In the genomic region with DNA sequence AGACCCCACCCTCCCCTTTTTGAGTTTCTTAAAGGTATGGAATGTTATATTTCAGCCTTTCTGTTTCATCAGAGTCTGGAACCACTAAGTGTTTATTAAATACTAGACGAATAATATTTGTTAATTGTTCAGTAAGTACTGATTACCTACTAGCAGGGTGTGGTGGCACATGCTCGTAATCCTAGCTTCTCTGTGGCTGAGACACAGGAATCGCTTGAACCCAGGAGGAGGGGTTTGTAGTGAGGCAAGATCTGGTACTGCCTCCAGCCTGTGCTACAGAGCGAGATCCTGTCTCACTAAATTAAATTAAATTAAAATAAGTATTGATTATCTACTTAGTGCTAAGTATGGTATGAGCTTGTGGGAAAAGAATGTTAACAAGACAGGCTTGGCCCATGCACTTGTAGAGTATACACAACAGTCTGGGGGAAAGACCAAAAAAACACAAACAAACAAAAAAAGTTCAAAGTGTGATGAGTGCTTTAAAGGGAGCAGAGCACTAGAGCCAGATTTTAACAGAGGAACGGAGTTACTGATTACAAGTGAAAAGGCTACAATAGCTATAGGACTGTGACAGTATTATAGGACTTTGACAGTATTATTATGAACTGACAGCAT, we compare ENCODE assay signal across 14 cellular contexts. TPM values are rescaled to one million over a fixed set of nuclear protein-coding genes. Genes with fewer than 3 reads are reported as not detected.
DNase-seq lines count a peak whose midpoint lies in the region; ATAC-seq and TF ChIP-seq lines count a peak whose summit lies in the region.
"Had no signal": no experiment of that assay in that cellular context is flagged by ENCODE, and none has a peak within 500 bp of the region (broad histone marks: within the 10 kb centered on the region; RNA-seq: fewer than 3 reads in every experiment).

No MANE protein-coding gene starts in this region.

- peak overlapping the region; percentile 99 for H3K4me2 ChIP-seq in SU-DHL-6 (ENCODE audit: low read depth, low read length, poor library complexity, severe bottlenecking)
- H3K4me2 ChIP-seq in hepatocyte: peak overlapping the region; percentile 81

- H3K27ac ChIP-seq in SU-DHL-6 (ENCODE audit: low read depth, low read length) (peak overlapping the region; percentile 88; the same call in 1 of the 2 replicates), hepatocyte (peak overlapping the region; percentile 11), right cardiac atrium (ENCODE audit: low read length) (no peak overlapping the region)

- H4K20me1 ChIP-seq in SU-DHL-6 (ENCODE audit: low read depth, low read length) (no peaks in the 10 kb centered on the region), hepatocyte (ENCODE audit: insufficient read depth, poor library complexity, severe bottlenecking) (peaks cover 5% of the 10 kb centered on the region)

- ATAC-seq in activated CD8-positive, alpha-beta T cell treated with anti-CD3 and anti-CD28 coated beads for 36 hours: no peak
- no peak for ATAC-seq in activated CD8-positive, alpha-beta T cell treated with anti-CD3 and anti-CD28 coated beads, Interleukin-2, amount 10 ng/mL, durations not matched to agents 7 days and 5 days
- ATAC-seq in stimulated activated naive B cell treated with anti-CD40 and anti-IgM and Interleukin-4, amounts not matched to agents 10 μg/mL and 1 μg/mL and 100 μg/mL, for 72 hours (replicated peaks): no peak
- ATAC-seq in right cardiac atrium: no peak

- peaks cover 20% of the 10 kb centered on the region for H3K36me3 Mint-ChIP-seq in activated CD8-positive, alpha-beta T cell treated with anti-CD3 and anti-CD28 coated beads for 36 hours (ENCODE audit: low read depth)
- H3K36me3 Mint-ChIP-seq in activated CD8-positive, alpha-beta T cell treated with anti-CD3 and anti-CD28 coated beads, Interleukin-2, amount 10 ng/mL, durations not matched to agents 7 days and 5 days (ENCODE audit: low read depth): peaks cover 34% of the 10 kb centered on the region
- peaks cover 15 to 21% of the 10 kb centered on the region in 2 donors for H3K36me3 Mint-ChIP-seq in stimulated activated naive B cell treated with anti-CD40 and anti-IgM and Interleukin-4, amounts not matched to agents 10 μg/mL and 1 μg/mL and 100 μg/mL, for 72 hours

- no peaks in the 10 kb centered on the region for H3K27me3 Mint-ChIP-seq in activated CD8-positive, alpha-beta T cell treated with anti-CD3 and anti-CD28 coated beads for 36 hours
- no peaks in the 10 kb centered on the region for H3K27me3 Mint-ChIP-seq in activated CD8-positive, alpha-beta T cell treated with anti-CD3 and anti-CD28 coated beads, Interleukin-2, amount 10 ng/mL, durations not matched to agents 7 days and 5 days (ENCODE audit: low read depth)
- no peaks in the 10 kb centered on the region for H3K27me3 Mint-ChIP-seq in stimulated activated naive B cell treated with anti-CD40 and anti-IgM and Interleukin-4, amounts not matched to agents 10 μg/mL and 1 μg/mL and 100 μg/mL, for 72 hours

- intact Hi-C loops in activated CD8-positive, alpha-beta T cell treated with anti-CD3 and anti-CD28 coated beads for 36 hours (cut with micrococcal nuclease): no loop called here
- intact Hi-C loops in right cardiac atrium (cut with DNase I): no loop called here

- no peak overlapping the region for H2AFZ ChIP-seq in SU-DHL-6 (ENCODE audit: low read depth, low read length, severe bottlenecking)
- no peak overlapping the region for H2AFZ ChIP-seq in hepatocyte

- no peaks in the 10 kb centered on the region for H3K9me3 Mint-ChIP-seq in activated CD8-positive, alpha-beta T cell treated with anti-CD3 and anti-CD28 coated beads for 36 hours
- no peaks in the 10 kb centered on the region for H3K9me3 Mint-ChIP-seq in activated CD8-positive, alpha-beta T cell treated with anti-CD3 and anti-CD28 coated beads, Interleukin-2, amount 10 ng/mL, durations not matched to agents 7 days and 5 days (ENCODE audit: insufficient read depth)
- no peaks in the 10 kb centered on the region for H3K9me3 Mint-ChIP-seq in stimulated activated naive B cell treated with anti-CD40 and anti-IgM and Interleukin-4, amounts not matched to agents 10 μg/mL and 1 μg/mL and 100 μg/mL, for 72 hours
- H3K9me3 Mint-ChIP-seq: activated T-helper 2 cell treated with anti-CD3 and anti-CD28 coated beads, Interferon-gamma antibody, Interleukin-2, Interleukin-4, amounts not matched to agents 10 μg/mL and 5 μg/mL and 100 μg/mL, durations not matched to agents 14 hours and 24 hours and 36 hours had no signal

- H3K4me3 Mint-ChIP-seq in activated CD8-positive, alpha-beta T cell treated with anti-CD3 and anti-CD28 coated beads for 36 hours: peak overlapping the region; percentile 30
- H3K4me3 Mint-ChIP-seq in activated CD8-positive, alpha-beta T cell treated with anti-CD3 and anti-CD28 coated beads, Interleukin-2, amount 10 ng/mL, durations not matched to agents 7 days and 5 days: no peak overlapping the region
- peak overlapping the region; percentile 25 to 41 for H3K4me3 Mint-ChIP-seq in stimulated activated naive B cell treated with anti-CD40 and anti-IgM and Interleukin-4, amounts not matched to agents 10 μg/mL and 1 μg/mL and 100 μg/mL, for 72 hours

- no peak overlapping the region for H3K27ac Mint-ChIP-seq in activated CD8-positive, alpha-beta T cell treated with anti-CD3 and anti-CD28 coated beads for 36 hours
- H3K27ac Mint-ChIP-seq in activated CD8-positive, alpha-beta T cell treated with anti-CD3 and anti-CD28 coated beads, Interleukin-2, amount 10 ng/mL, durations not matched to agents 7 days and 5 days: no peak overlapping the region
- no peak overlapping the region for H3K27ac Mint-ChIP-seq in stimulated activated naive B cell treated with anti-CD40 and anti-IgM and Interleukin-4, amounts not matched to agents 10 μg/mL and 1 μg/mL and 100 μg/mL, for 72 hours
- H3K27ac Mint-ChIP-seq: activated T-helper 2 cell treated with anti-CD3 and anti-CD28 coated beads, Interferon-gamma antibody, Interleukin-2, Interleukin-4, amounts not matched to agents 10 μg/mL and 5 μg/mL and 100 μg/mL, durations not matched to agents 14 hours and 24 hours and 36 hours had no signal

- DNase-seq in activated CD8-positive, alpha-beta T cell treated with anti-CD3 and anti-CD28 coated beads for 36 hours: no peak
- no peak for DNase-seq in activated CD8-positive, alpha-beta T cell treated with anti-CD3 and anti-CD28 coated beads, Interleukin-2, amount 10 ng/mL, durations not matched to agents 7 days and 5 days
- DNase-seq in hepatocyte (ENCODE audit: low spot score) (no peak), NK-92 (lab: John Stamatoyannopoulos, UW; ENCODE audit: unreplicated experiment) (no peak), right cardiac atrium (no peak)
- DNase-seq in stimulated activated naive B cell treated with anti-CD40 and anti-IgM and Interleukin-4, amounts not matched to agents 10 μg/mL and 1 μg/mL and 100 μg/mL, for 72 hours: no peak
- no peak for DNase-seq in stimulated activated CD4-positive, alpha-beta T cell treated with anti-CD3 and anti-CD28 coated beads, Interleukin-2, amount 100 ng/mL, for 24 hours
- DNase-seq: activated CD4-positive, CD25-positive, alpha-beta regulatory T cell; DMS79 treated with DMSO at 0.1 percent for 48 hours; NCI-H2107 had no signal

- CTCF ChIA-PET in activated CD8-positive, alpha-beta T cell treated with anti-CD3 and anti-CD28 coated beads for 36 hours (lab: Charles Lee): interaction anchor here (1.1 to 2.6 kb wide), 4 partner anchors 15 to 112 kb away, joined by 3 to 8 read pairs (median 5); no protein-coding TSS in a partner anchor
- CTCF ChIA-PET in activated CD8-positive, alpha-beta T cell treated with anti-CD3 and anti-CD28 coated beads, Interleukin-2, amount 10 ng/mL, durations not matched to agents 7 days and 5 days (lab: Charles Lee): interaction anchor here (0.9 kb wide), 1 partner anchor 81 kb away, joined by 3 read pairs; no protein-coding TSS in a partner anchor

- POLR2A ChIA-PET in activated CD8-positive, alpha-beta T cell treated with anti-CD3 and anti-CD28 coated beads for 36 hours (lab: Charles Lee): interaction anchor here (1.1 to 2.0 kb wide), 3 partner anchors 19 to 73 kb away, joined by 4 to 5 read pairs (median 5); no protein-coding TSS in a partner anchor
- POLR2A ChIA-PET in activated CD8-positive, alpha-beta T cell treated with anti-CD3 and anti-CD28 coated beads, Interleukin-2, amount 10 ng/mL, durations not matched to agents 7 days and 5 days (lab: Charles Lee): interaction anchor here (0.9 to 1.0 kb wide), 2 partner anchors 179 to 612 kb away, joined by 3 to 4 read pairs; partner anchors contain the start of gene LRIF1

- peaks cover 26% of the 10 kb centered on the region for H3K4me1 ChIP-seq in hepatocyte (ENCODE audit: insufficient read depth)
- no peaks in the 10 kb centered on the region for H3K4me1 ChIP-seq in right cardiac atrium (ENCODE audit: control insufficient read depth, insufficient read depth, low read length)

- H3K9me3 ChIP-seq in SU-DHL-6 (ENCODE audit: insufficient read depth, low read length) (no peaks in the 10 kb centered on the region), hepatocyte (ENCODE audit: low read depth) (no peaks in the 10 kb centered on the region), right cardiac atrium (ENCODE audit: control insufficient read depth, low read length) (no peaks in the 10 kb centered on the region)

- peaks cover 3% of the 10 kb centered on the region; the same call in 1 of the 2 replicates for H3F3A ChIP-seq in SU-DHL-6 (ENCODE audit: insufficient read depth)

- H3K9me2 ChIP-seq in SU-DHL-6 (replicated peaks; ENCODE audit: insufficient read depth, low read length) (no peaks in the 10 kb centered on the region), hepatocyte (replicated peaks; ENCODE audit: insufficient read depth) (no peaks in the 10 kb centered on the region)

- peaks cover 12% of the 10 kb centered on the region for H3K36me3 ChIP-seq in SU-DHL-6 (ENCODE audit: low read length)
- no peaks in the 10 kb centered on the region for H3K36me3 ChIP-seq in hepatocyte (replicated peaks; ENCODE audit: insufficient read depth, low read depth)

- peaks cover 63% of the 10 kb centered on the region for H3K4me1 Mint-ChIP-seq in activated CD8-positive, alpha-beta T cell treated with anti-CD3 and anti-CD28 coated beads for 36 hours (ENCODE audit: low read depth)
- H3K4me1 Mint-ChIP-seq in activated CD8-positive, alpha-beta T cell treated with anti-CD3 and anti-CD28 coated beads, Interleukin-2, amount 10 ng/mL, durations not matched to agents 7 days and 5 days (ENCODE audit: low read depth): peaks cover 51% of the 10 kb centered on the region
- peaks cover 28 to 60% of the 10 kb centered on the region in 2 donors for H3K4me1 Mint-ChIP-seq in stimulated activated naive B cell treated with anti-CD40 and anti-IgM and Interleukin-4, amounts not matched to agents 10 μg/mL and 1 μg/mL and 100 μg/mL, for 72 hours

- H3K27me3 ChIP-seq in SU-DHL-6 (ENCODE audit: low read length) (no peaks in the 10 kb centered on the region), hepatocyte (no peaks in the 10 kb centered on the region), right cardiac atrium (ENCODE audit: control insufficient read depth, insufficient read depth) (no peaks in the 10 kb centered on the region)

- WGBS in hepatocyte (ENCODE audit: low lambda C conversion rate, missing lambda C conversion rate): 58% methylated on average over 5 of the region's 5 CpGs
- WGBS in right cardiac atrium: 69% methylated on average over 5 of the region's 5 CpGs

- H3K79me2 ChIP-seq in SU-DHL-6 (ENCODE audit: insufficient read depth, low read length) (peaks cover 100% of the 10 kb centered on the region), hepatocyte (peaks cover 83% of the 10 kb centered on the region)

- no peak for TF ChIP-seq CTCF in activated CD8-positive, alpha-beta T cell treated with anti-CD3 and anti-CD28 coated beads for 36 hours (IDR thresholded peaks at IDR 0.05)
- TF ChIP-seq CTCF in SU-DHL-6 (IDR thresholded peaks at IDR 0.05; ENCODE audit: insufficient read depth, low read length, poor library complexity, severe bottlenecking): no peak
- TF ChIP-seq CTCF in hepatocyte (IDR thresholded peaks at IDR 0.05; ENCODE audit: poor library complexity): no peak

- peak overlapping the region; percentile 96 for H3K9ac ChIP-seq in SU-DHL-6 (ENCODE audit: low read length)

- H3K4me3 ChIP-seq in SU-DHL-6 (ENCODE audit: insufficient read depth, low read length, poor library complexity, severe bottlenecking) (peak overlapping the region; percentile 91), hepatocyte (no peak overlapping the region), right cardiac atrium (ENCODE audit: low read length) (no peak overlapping the region)

RNA-seq across cellular contexts. Expression of gene CEPT1, which starts 2.4 kb away (rescaled TPM):
- total RNA-seq in activated CD8-positive, alpha-beta T cell treated with anti-CD3 and anti-CD28 coated beads for 36 hours: 10 to 100 TPM; 36.0 to 38.6 TPM
- total RNA-seq in activated CD8-positive, alpha-beta T cell treated with anti-CD3 and anti-CD28 coated beads, Interleukin-2, amount 10 ng/mL, durations not matched to agents 7 days and 5 days: 10 to 100 TPM; 36.6 to 37.5 TPM
- total RNA-seq in hepatocyte (49.0 and 51.7 TPM in 2 replicates), right cardiac atrium (10 to 100 TPM; 17.8 to 20.2 (median 18.7) TPM)
- polyA plus RNA-seq in hepatocyte (22.3 and 24.2 TPM in 2 replicates), right cardiac atrium (8.3 TPM)

RNA-seq across cellular contexts. Expression of gene DRAM2, which starts 2.6 kb away (rescaled TPM):
- 10 to 100 TPM; 27.5 to 37.2 TPM for total RNA-seq in activated CD8-positive, alpha-beta T cell treated with anti-CD3 and anti-CD28 coated beads for 36 hours
- 10 to 100 TPM; 27.5 to 29.3 TPM for total RNA-seq in activated CD8-positive, alpha-beta T cell treated with anti-CD3 and anti-CD28 coated beads, Interleukin-2, amount 10 ng/mL, durations not matched to agents 7 days and 5 days
- total RNA-seq in hepatocyte (67.6 and 96.1 TPM in 2 replicates), right cardiac atrium (10 to 100 TPM; 37.9 to 48.7 (median 39.4) TPM)
- polyA plus RNA-seq in hepatocyte (56.7 and 67.1 TPM in 2 replicates), right cardiac atrium (36.4 TPM)

RNA-seq across cellular contexts. Expression of gene DENND2D, which starts 58.0 kb away (rescaled TPM):
- total RNA-seq in activated CD8-positive, alpha-beta T cell treated with anti-CD3 and anti-CD28 coated beads for 36 hours: 100 to 1,000 TPM; 201 to 208 TPM
- total RNA-seq in activated CD8-positive, alpha-beta T cell treated with anti-CD3 and anti-CD28 coated beads, Interleukin-2, amount 10 ng/mL, durations not matched to agents 7 days and 5 days: 100 to 1,000 TPM; 262 to 275 TPM
- total RNA-seq in hepatocyte (7.3 and 7.6 TPM in 2 replicates), right cardiac atrium (1 to 10 TPM; 2.1 to 4.5 (median 4.1) TPM)
- polyA plus RNA-seq in hepatocyte (8.3 and 14.3 TPM in 2 replicates), right cardiac atrium (2.1 TPM)
- total RNA-seq: A673, RPMI7951 had no signal

Comparison
In these comparisons a context has a peak if more than half of its experiments do, and no peak if none do; other contexts are left out.
1. RNA of gene DENND2D, which starts 58.0 kb away (total RNA-seq): 262 to 275 TPM in activated CD8-positive, alpha-beta T cell treated with anti-CD3 and anti-CD28 coated beads, Interleukin-2, amount 10 ng/mL, durations not matched to agents 7 days and 5 days and 201 to 208 TPM in activated CD8-positive, alpha-beta T cell treated with anti-CD3 and anti-CD28 coated beads for 36 hours; 7.3 to 7.6 TPM in hepatocyte and 2.1 to 4.5 TPM in right cardiac atrium; every median in the first group is over 10 times any median in the second.